ENCODE assay signal across 18 cellular contexts in genomic region chr19:18430417-18431144, GRCh38. TPM values are rescaled to one million over a fixed set of nuclear protein-coding genes. Genes with fewer than 3 reads are reported as not detected.
A peak's percentile ranks its signal among the peaks of the same experiment; 100 is the strongest.
DNase-seq lines count a peak whose midpoint lies in the region; ATAC-seq and TF ChIP-seq lines count a peak whose summit lies in the region.
"Had no signal": no experiment of that assay in that cellular context is flagged by ENCODE, and none has a peak within 500 bp of the region (broad histone marks: within the 10 kb centered on the region; RNA-seq: fewer than 3 reads in every experiment).

No MANE protein-coding gene starts in this region.

- POLR2A ChIA-PET in WTC11 (lab: Charles Lee): no interaction called here

- peak overlapping the region; percentile 39 for H2BK120ac ChIP-seq in mesenchymal stem cell (ENCODE audit: low read depth, low read length)

- H3K27ac Mint-ChIP-seq in stimulated activated naive CD8-positive, alpha-beta T cell treated with anti-CD3 and anti-CD28 coated beads, Interleukin-15, Interleukin-2, amounts not matched to agents 100 ng/mL and 50 ng/mL, for 24 hours: no peak overlapping the region
- H3K27ac Mint-ChIP-seq in WTC11: no peak overlapping the region

- no peaks in the 10 kb centered on the region for H3K36me3 Mint-ChIP-seq in stimulated activated naive CD8-positive, alpha-beta T cell treated with anti-CD3 and anti-CD28 coated beads, Interleukin-15, Interleukin-2, amounts not matched to agents 100 ng/mL and 50 ng/mL, for 24 hours (ENCODE audit: low read depth)
- no peaks in the 10 kb centered on the region for H3K36me3 Mint-ChIP-seq in WTC11

- TF ChIP-seq CTCF in WTC11 (IDR thresholded peaks at IDR 0.05): no peak

- H3K4me1 Mint-ChIP-seq in stimulated activated naive CD8-positive, alpha-beta T cell treated with anti-CD3 and anti-CD28 coated beads, Interleukin-15, Interleukin-2, amounts not matched to agents 100 ng/mL and 50 ng/mL, for 24 hours (ENCODE audit: low read depth): peaks cover 26% of the 10 kb centered on the region
- peaks cover 25% of the 10 kb centered on the region for H3K4me1 Mint-ChIP-seq in WTC11

- no peak overlapping the region for H3K9ac ChIP-seq in mesenchymal stem cell (ENCODE audit: low read length)
- H3K9ac ChIP-seq: parathyroid adenoma had no signal

- H3K4me3 ChIP-seq in mesenchymal stem cell (ENCODE audit: insufficient read depth in 1 of 2, low read depth in 1 of 2, low read length in 2 of 2): peak overlapping the region in 1 of 2 experiments; percentile 7

- no peaks in the 10 kb centered on the region for H3K27me3 ChIP-seq in mesenchymal stem cell (ENCODE audit: control insufficient read depth in 1 of 2, insufficient read depth in 1 of 2, low read length in 2 of 2)

- CTCF ChIA-PET in WTC11 (lab: Charles Lee): no interaction called here

- H2BK12ac ChIP-seq in mesenchymal stem cell (ENCODE audit: low read length in 2 of 2): peak overlapping the region; percentile 57 to 67

- H4K91ac ChIP-seq in mesenchymal stem cell (ENCODE audit: low read length): peak overlapping the region; percentile 57

- no peak overlapping the region for H3K4ac ChIP-seq in mesenchymal stem cell (ENCODE audit: low read depth in 1 of 2, low read length in 2 of 2)

- 90% methylated on average over 21 of the region's 21 CpGs for WGBS in mesenchymal stem cell

- H3K4me1 ChIP-seq in mesenchymal stem cell (ENCODE audit: control insufficient read depth, insufficient read depth, low read depth, low read length): peaks cover 85% of the 10 kb centered on the region

- no peak overlapping the region for H2BK5ac ChIP-seq in mesenchymal stem cell (ENCODE audit: low read depth, low read length, poor library complexity, severe bottlenecking)

- H3K79me1 ChIP-seq in mesenchymal stem cell (replicated peaks; ENCODE audit: low read length, poor library complexity, severe bottlenecking): peaks cover 19% of the 10 kb centered on the region

- H3K9me3 Mint-ChIP-seq in stimulated activated naive CD8-positive, alpha-beta T cell treated with anti-CD3 and anti-CD28 coated beads, Interleukin-15, Interleukin-2, amounts not matched to agents 100 ng/mL and 50 ng/mL, for 24 hours: no peaks in the 10 kb centered on the region
- H3K9me3 Mint-ChIP-seq in WTC11: no peaks in the 10 kb centered on the region

- no peaks in the 10 kb centered on the region for H3K9me3 ChIP-seq in mesenchymal stem cell (ENCODE audit: control insufficient read depth, low read length)

- peak overlapping the region; percentile 82 for H2BK15ac ChIP-seq in mesenchymal stem cell (ENCODE audit: low read depth, poor library complexity, severe bottlenecking)

- no peak overlapping the region for H3K4me2 ChIP-seq in mesenchymal stem cell (ENCODE audit: low read length, poor library complexity, severe bottlenecking)

- H2AK5ac ChIP-seq in mesenchymal stem cell (ENCODE audit: low read length, severe bottlenecking): no peak overlapping the region

- peak overlapping the region; percentile 14 for H4K8ac ChIP-seq in mesenchymal stem cell (ENCODE audit: low read length)

- H3K23ac ChIP-seq in mesenchymal stem cell (ENCODE audit: low read length in 2 of 2): peak overlapping the region in 1 of 2 experiments; percentile 42

- H3K14ac ChIP-seq in mesenchymal stem cell (ENCODE audit: low read length in 2 of 2): peak overlapping the region in 1 of 2 experiments; percentile 35

- no peak overlapping the region for H2AFZ ChIP-seq in mesenchymal stem cell (ENCODE audit: low read depth, low read length)
- H2AFZ ChIP-seq: parathyroid adenoma had no signal

- H3K27ac ChIP-seq in mesenchymal stem cell (ENCODE audit: low read length, poor library complexity, severe bottlenecking): no peak overlapping the region
- H3K27ac ChIP-seq: parathyroid adenoma had no signal

- H3K27me3 Mint-ChIP-seq in stimulated activated naive CD8-positive, alpha-beta T cell treated with anti-CD3 and anti-CD28 coated beads, Interleukin-15, Interleukin-2, amounts not matched to agents 100 ng/mL and 50 ng/mL, for 24 hours: no peaks in the 10 kb centered on the region
- no peaks in the 10 kb centered on the region for H3K27me3 Mint-ChIP-seq in WTC11 (ENCODE audit: low read depth)

- peaks cover 10 to 59% of the 10 kb centered on the region in 2 experiments for H3K36me3 ChIP-seq in mesenchymal stem cell (ENCODE audit: control insufficient read depth in 1 of 2, insufficient read depth in 2 of 2, low read depth in 1 of 2, low read length in 2 of 2)

- H3K18ac ChIP-seq in mesenchymal stem cell (ENCODE audit: low read depth in 1 of 2, low read length in 2 of 2): peak overlapping the region in 1 of 2 experiments; percentile 95

- peak overlapping the region; percentile 37 for H3K4me3 Mint-ChIP-seq in stimulated activated naive CD8-positive, alpha-beta T cell treated with anti-CD3 and anti-CD28 coated beads, Interleukin-15, Interleukin-2, amounts not matched to agents 100 ng/mL and 50 ng/mL, for 24 hours
- peak overlapping the region; percentile 39; the same call in 1 of the 2 replicates for H3K4me3 Mint-ChIP-seq in WTC11

- DNase-seq in stimulated activated naive CD8-positive, alpha-beta T cell treated with anti-CD3 and anti-CD28 coated beads, Interleukin-15, Interleukin-2, amounts not matched to agents 100 U/mL and 50 U/mL, for 24 hours: no peak
- no peak for DNase-seq in WTC11 (ENCODE audit: low spot score)
- no peak for DNase-seq in mesenchymal stem cell
- no peak for DNase-seq in mesenteric fat pad (ENCODE audit: low spot score)
- no peak for DNase-seq in NCI-H1105 treated with DMSO at 0.1 percent for 48 hours (lab: John Stamatoyannopoulos, UW)
- no peak for DNase-seq in NCI-H524 treated with DMSO at 0.1 percent for 48 hours (lab: John Stamatoyannopoulos, UW)
- DNase-seq: activated CD4-positive, alpha-beta T cell treated with anti-CD3 and anti-CD28 coated beads for 48 hours; AML-193; foreskin fibroblast; MM.1S; RPMI8226; substantia nigra had no signal

- no peak for ATAC-seq in stimulated activated naive CD8-positive, alpha-beta T cell treated with anti-CD3 and anti-CD28 coated beads, Interleukin-15, Interleukin-2, amounts not matched to agents 100 U/mL and 50 U/mL, for 24 hours
- no peak for ATAC-seq in WTC11
- no peak for ATAC-seq in HG02970 (IDR thresholded peaks at IDR 0.05; ENCODE audit: low FRiP score, unreplicated experiment)

TF ChIP-seq in WTC11, 78 proteins besides CTCF, POLR2A, EP300 and RAD21:
- no peak for TF ChIP-seq GTF2I (CRISPR knock-in tag; conservative IDR thresholded peaks at IDR 0.05)
- TF ChIP-seq ZNF281 (CRISPR knock-in tag; IDR thresholded peaks at IDR 0.05): no peak
- no peak for TF ChIP-seq E2F1 (CRISPR knock-in tag; IDR thresholded peaks at IDR 0.05)
- no peak for TF ChIP-seq MAX (CRISPR knock-in tag; IDR thresholded peaks at IDR 0.05)

RNA-seq across cellular contexts. Expression of gene ISYNA1, which starts 7.4 kb away (rescaled TPM):
- total RNA-seq in WTC11 (2021) (236 to 310 TPM (median 307 TPM) in 3 replicates), mesenteric fat pad (18.3 TPM)
- 83.2 TPM for polyA plus RNA-seq in mesenchymal stem cell (2013, experiment 1 of 2)
- 85.1 TPM for polyA plus RNA-seq in mesenchymal stem cell (2013, experiment 2 of 2)

RNA-seq across cellular contexts. Expression of gene SSBP4, which starts 11.4 kb away (rescaled TPM):
- total RNA-seq in WTC11 (2021) (44.5 to 51.2 TPM (median 47.4 TPM) in 3 replicates), mesenteric fat pad (63.3 TPM)
- 88.5 TPM for polyA plus RNA-seq in mesenchymal stem cell (2013, experiment 1 of 2)
- 97.4 TPM for polyA plus RNA-seq in mesenchymal stem cell (2013, experiment 2 of 2)

RNA-seq across cellular contexts. Expression of gene LRRC25, which starts 33.2 kb away (rescaled TPM):
- 0.07 to 0.31 TPM (median 0.18 TPM) in 3 replicates for total RNA-seq in WTC11 (2021)
- 1.0 TPM for polyA plus RNA-seq in mesenchymal stem cell (2013, experiment 1 of 2)
- polyA plus RNA-seq in mesenchymal stem cell (2013, experiment 2 of 2): 1.1 TPM
- 19.3 TPM for total RNA-seq in mesenteric fat pad
- total RNA-seq: bronchial epithelial cell; lung microvascular endothelial cell; T-helper 2 cell treated with Interferon-gamma antibody and Interleukin-4, amounts not matched to agents 100 ng/mL and 5 ng/mL, for 36 hours had no signal

RNA-seq across cellular contexts. Expression of gene GDF15, which starts 44.6 kb away (rescaled TPM):
- total RNA-seq in WTC11 (2021) (18.3 to 27.3 TPM (median 19.1 TPM) in 3 replicates), mesenteric fat pad (5.9 TPM)
- polyA plus RNA-seq in mesenchymal stem cell (2013, experiment 1 of 2): 355 TPM
- 348 TPM for polyA plus RNA-seq in mesenchymal stem cell (2013, experiment 2 of 2)
- total RNA-seq: T-helper 2 cell treated with Interferon-gamma antibody and Interleukin-4, amounts not matched to agents 100 ng/mL and 5 ng/mL, for 36 hours had no signal

Comparison
In these comparisons a context has a peak if more than half of its experiments do, and no peak if none do; other contexts are left out.
1. RNA of gene ISYNA1, which starts 7.4 kb away (total RNA-seq): 236 to 310 TPM in WTC11; 18.3 TPM in mesenteric fat pad (single experiment); every median in the first group is over 10 times any median in the second.
2. RNA of gene LRRC25, which starts 33.2 kb away (total RNA-seq): 19.3 TPM in mesenteric fat pad (single experiment); 0.07 to 0.31 TPM in WTC11; every median in the first group is over 10 times any median in the second.